24 cellular contexts compared by ENCODE assay signal in the genomic region with DNA sequence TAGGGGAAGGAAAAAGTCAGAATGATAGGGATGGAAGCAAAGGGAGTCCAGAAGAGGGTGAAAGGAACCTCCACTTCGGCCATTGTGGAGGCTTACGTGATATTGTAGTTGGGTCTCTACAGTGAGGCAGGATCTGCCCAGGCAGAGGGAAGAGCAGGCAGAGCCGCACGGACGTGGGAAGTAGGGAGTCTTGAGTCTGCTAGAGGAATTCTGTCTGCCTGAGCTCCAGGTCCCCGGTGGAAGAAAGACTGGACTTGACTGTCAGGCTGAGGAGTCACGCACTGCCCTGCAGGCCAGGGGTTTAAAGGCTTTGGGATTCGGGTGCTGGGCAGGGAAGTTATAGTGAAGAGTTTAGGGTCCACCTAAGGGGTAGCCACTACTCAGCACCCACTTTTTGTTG. TPM values are rescaled to one million over a fixed set of nuclear protein-coding genes. Genes with fewer than 3 reads are reported as not detected.
DNase-seq lines count a peak whose midpoint lies in the region; ATAC-seq and TF ChIP-seq lines count a peak whose summit lies in the region.
"Had no signal": no experiment of that assay in that cellular context is flagged by ENCODE, and none has a peak within 500 bp of the region (broad histone marks: within the 10 kb centered on the region; RNA-seq: fewer than 3 reads in every experiment).

No MANE protein-coding gene starts in this region.

- H4K20me1 ChIP-seq in osteoblast (ENCODE audit: insufficient read depth, low read length) = no peaks in the 10 kb centered on the region

- ATAC-seq in naive thymus-derived CD4-positive, alpha-beta T cell = no peak

- no peak for TF ChIP-seq CTCF in osteoblast (IDR thresholded peaks at IDR 0.05; ENCODE audit: extremely low read depth, low read depth, low read length)

- no peaks in the 10 kb centered on the region for H3K4me1 Mint-ChIP-seq in naive thymus-derived CD4-positive, alpha-beta T cell
- H3K4me1 Mint-ChIP-seq: CD4-positive, alpha-beta memory T cell had no signal

- no peaks in the 10 kb centered on the region for H3K79me2 ChIP-seq in osteoblast (ENCODE audit: insufficient read depth, low read length)

- H3K27me3 ChIP-seq in osteoblast (ENCODE audit: insufficient read depth, low read length) = peaks cover 7% of the 10 kb centered on the region
- H3K27me3 ChIP-seq in naive thymus-derived CD4-positive, alpha-beta T cell (ENCODE audit: control insufficient read depth in 2 of 2, insufficient read depth in 2 of 2, low read length in 2 of 2) = no peaks in the 10 kb centered on the region
- H3K27me3 ChIP-seq: BE2C had no signal

- H3K4me1 ChIP-seq in osteoblast (ENCODE audit: insufficient read depth, low read length) = no peaks in the 10 kb centered on the region
- no peaks in the 10 kb centered on the region for H3K4me1 ChIP-seq in naive thymus-derived CD4-positive, alpha-beta T cell (ENCODE audit: control insufficient read depth in 2 of 2, insufficient read depth in 2 of 2, low read length in 2 of 2)
- H3K4me1 ChIP-seq: A549, BE2C had no signal

- intact Hi-C loops in naive thymus-derived CD4-positive, alpha-beta T cell (cut with micrococcal nuclease) = no loop called here

- H3K4me2 ChIP-seq in osteoblast (ENCODE audit: insufficient read depth, low read length) = no peak overlapping the region
- H3K4me2 ChIP-seq: A549 had no signal

- peaks cover 0 to 4% (median 0%) of the 10 kb centered on the region in 5 donors for H3K36me3 Mint-ChIP-seq in naive thymus-derived CD4-positive, alpha-beta T cell
- H3K36me3 Mint-ChIP-seq: CD4-positive, alpha-beta memory T cell had no signal

- no peak overlapping the region for H2AFZ ChIP-seq in osteoblast (ENCODE audit: low read length)
- H2AFZ ChIP-seq: GM23248 had no signal

- peaks cover 0 to 9% (median 0%) of the 10 kb centered on the region in 5 donors for H3K27me3 Mint-ChIP-seq in naive thymus-derived CD4-positive, alpha-beta T cell

- POLR2A ChIA-PET in naive thymus-derived CD4-positive, alpha-beta T cell (lab: Charles Lee) = no interaction called here

- H3K4me3 Mint-ChIP-seq in naive thymus-derived CD4-positive, alpha-beta T cell = no peak overlapping the region
- H3K4me3 Mint-ChIP-seq: CD4-positive, alpha-beta memory T cell had no signal

- no peak overlapping the region for H3K27ac ChIP-seq in osteoblast (ENCODE audit: low read depth, low read length)
- H3K27ac ChIP-seq in naive thymus-derived CD4-positive, alpha-beta T cell (ENCODE audit: low read depth, low read length) = no peak overlapping the region
- H3K27ac ChIP-seq: A549, GM23248 had no signal

- H3K9me3 ChIP-seq in osteoblast (ENCODE audit: low read depth, low read length) = peaks cover 4% of the 10 kb centered on the region
- H3K9me3 ChIP-seq in naive thymus-derived CD4-positive, alpha-beta T cell (ENCODE audit: control insufficient read depth in 2 of 3, low read length in 3 of 3) = peaks cover 0 to 6% (median 0%) of the 10 kb centered on the region in 3 experiments
- H3K9me3 ChIP-seq: BE2C had no signal

- peak; percentile 50 for DNase-seq in activated effector memory CD4-positive, alpha-beta T cell treated with anti-CD3 and anti-CD28 coated beads, Interleukin-2, amount 50 U/mL, for 16 hours
- no peak for DNase-seq in activated effector memory CD4-positive, alpha-beta T cell treated with Interleukin-2 at 50 U/mL for 16 hours
- DNase-seq in mesenteric fat pad (ENCODE audit: low spot score) (peak; percentile 41), osteoblast (ENCODE audit: insufficient read length, low spot score, missing footprints) (peak; percentile 5)
- no peak for DNase-seq in naive thymus-derived CD4-positive, alpha-beta T cell
- no peak for DNase-seq in effector CD4-positive, alpha-beta T cell
- DNase-seq: 8988T; ACHN; AML-193; BE2C; C1 segment of cervical spinal cord; Calu3; CD4-positive, alpha-beta memory T cell; COR-L47; DMS53; DMS79 treated with DMSO at 0.1 percent for 48 hours; GF-D8; GM23248; HCEC 1CT had no signal

- H3K9me3 Mint-ChIP-seq in naive thymus-derived CD4-positive, alpha-beta T cell = peaks cover 0 to 11% (median 0%) of the 10 kb centered on the region in 11 donors

- no peak overlapping the region for H3K27ac Mint-ChIP-seq in naive thymus-derived CD4-positive, alpha-beta T cell

- CTCF ChIA-PET in naive thymus-derived CD4-positive, alpha-beta T cell (lab: Charles Lee) = no interaction called here

- H3K4me3 ChIP-seq in osteoblast (ENCODE audit: insufficient read depth, low read length) = no peak overlapping the region
- no peak overlapping the region for H3K4me3 ChIP-seq in naive thymus-derived CD4-positive, alpha-beta T cell (ENCODE audit: low read length)
- H3K4me3 ChIP-seq: A549, GM23248 had no signal

- H3K36me3 ChIP-seq in osteoblast (ENCODE audit: insufficient read depth, low read length) = no peaks in the 10 kb centered on the region
- no peaks in the 10 kb centered on the region for H3K36me3 ChIP-seq in naive thymus-derived CD4-positive, alpha-beta T cell (ENCODE audit: control insufficient read depth in 2 of 3, insufficient read depth in 3 of 3, low read length in 3 of 3)
- H3K36me3 ChIP-seq: BE2C had no signal

RNA-seq across cellular contexts. Expression of a gene that starts 16.4 kb away (rescaled TPM):
- total RNA-seq in mesenteric fat pad = not detected
- total RNA-seq in osteoblast = not detected in 2 replicates
- not detected for total RNA-seq in naive thymus-derived CD4-positive, alpha-beta T cell
- not detected for polyA plus RNA-seq in naive thymus-derived CD4-positive, alpha-beta T cell
- total RNA-seq: Calu3; CD4-positive, alpha-beta memory T cell; Daoy; G401; GM23248; H1; H7 had no signal
- polyA plus RNA-seq: A549; CD4-positive, alpha-beta memory T cell; GM23248 had no signal

Comparison
In these comparisons a context has a peak if more than half of its experiments do, and no peak if none do; other contexts are left out.
1. DNase-seq: peak in activated effector memory CD4-positive, alpha-beta T cell treated with anti-CD3 and anti-CD28 coated beads, Interleukin-2, amount 50 U/mL, for 16 hours (single experiment), mesenteric fat pad (single experiment) and osteoblast (single experiment); none in activated effector memory CD4-positive, alpha-beta T cell treated with Interleukin-2 at 50 U/mL for 16 hours (single experiment), naive thymus-derived CD4-positive, alpha-beta T cell (0 of 9) and effector CD4-positive, alpha-beta T cell (single experiment).